14 cellular contexts compared by ENCODE assay signal in the genomic region with DNA sequence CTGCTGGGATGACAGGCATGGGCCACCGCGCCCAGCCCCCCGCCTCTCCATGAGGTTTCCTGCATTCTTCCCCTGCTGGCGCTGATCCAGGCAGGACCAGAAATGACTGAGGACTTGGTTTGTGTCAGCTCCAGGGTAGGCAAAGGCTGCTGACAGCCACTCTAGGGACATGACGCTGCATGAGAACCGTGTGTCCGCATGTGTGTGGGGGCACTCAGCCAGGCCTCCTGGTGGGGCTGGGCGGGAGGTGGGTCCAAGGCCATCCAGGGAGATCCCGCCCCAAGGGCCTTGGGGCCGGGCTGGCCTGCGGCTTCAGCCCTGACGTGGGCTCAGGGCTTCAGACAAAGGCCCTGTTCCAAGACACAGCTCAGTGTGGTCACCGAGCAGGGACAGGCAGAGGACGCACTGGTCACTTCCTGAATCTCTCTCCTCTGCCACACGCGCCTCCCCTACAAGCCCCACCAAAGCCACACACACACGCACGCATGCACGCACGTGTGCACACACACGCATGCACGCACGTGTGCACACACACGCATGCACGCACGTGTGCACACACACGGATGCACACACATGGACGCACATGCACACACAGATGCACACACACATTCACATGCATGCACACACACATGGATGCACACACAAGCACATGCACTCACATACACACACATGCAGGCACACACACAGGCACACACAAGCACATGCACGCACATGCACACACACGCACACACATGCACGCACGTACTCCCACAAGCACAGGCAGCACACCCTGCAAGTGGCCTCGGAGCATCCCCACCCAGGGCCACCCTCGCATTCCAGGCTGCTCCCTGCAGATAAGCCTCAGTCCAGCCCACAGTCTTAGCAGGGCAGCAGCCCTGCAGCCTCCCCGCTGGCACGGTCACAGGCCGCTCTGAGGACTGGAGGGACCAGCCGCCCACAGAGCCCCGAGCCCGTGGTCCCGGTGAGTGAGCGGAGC. TPM values are rescaled to one million over a fixed set of nuclear protein-coding genes. Genes with fewer than 3 reads are reported as not detected.
A peak's percentile ranks its signal among the peaks of the same experiment; 100 is the strongest.
DNase-seq lines count a peak whose midpoint lies in the region; ATAC-seq and TF ChIP-seq lines count a peak whose summit lies in the region.
"Had no signal": no experiment of that assay in that cellular context is flagged by ENCODE, and none has a peak within 500 bp of the region (broad histone marks: within the 10 kb centered on the region; RNA-seq: fewer than 3 reads in every experiment).

No MANE protein-coding gene starts in this region.

- TF ChIP-seq EP300 in suprapubic skin (IDR thresholded peaks at IDR 0.05) = no peak

- 60 to 71% methylated on average over 22 to 34 of the region's 42 CpGs for WGBS in lower leg skin, 2 donors
- 57% methylated on average over 10 of the region's 42 CpGs for WGBS in suprapubic skin

- H3K9me3 ChIP-seq in suprapubic skin = no peaks in the 10 kb centered on the region
- H3K9me3 ChIP-seq: esophagus squamous epithelium, vagina had no signal

- no peak for TF ChIP-seq CTCF in choroid plexus epithelial cell (conservative IDR thresholded peaks at IDR 0.05; ENCODE audit: low read depth, low read length)
- TF ChIP-seq CTCF in lower leg skin (IDR thresholded peaks at IDR 0.05) = no peak
- TF ChIP-seq CTCF in suprapubic skin (IDR thresholded peaks at IDR 0.05) = no peak

- intact Hi-C loops in Right ventricle myocardium inferior (cut with DNase I) = no loop called here
- intact Hi-C loops in cardiac septum (cut with DNase I) = no loop called here
- intact Hi-C loops in lower leg skin (cut with DNase I; ENCODE audit: low total_unique reads) = no loop called here

- no peak overlapping the region for H3K27ac ChIP-seq in suprapubic skin
- H3K27ac ChIP-seq: esophagus squamous epithelium, vagina had no signal

- ATAC-seq in Right ventricle myocardium inferior = peak; percentile 28
- ATAC-seq: HCT116 had no signal

- H3K36me3 ChIP-seq in suprapubic skin = peaks cover 12% of the 10 kb centered on the region
- H3K36me3 ChIP-seq: vagina had no signal

- H3K4me3 ChIP-seq in choroid plexus epithelial cell (ENCODE audit: low read depth, low read length) (no peak overlapping the region), lower leg skin (ENCODE audit: low read depth, poor library complexity, severe bottlenecking) (no peak overlapping the region), suprapubic skin (no peak overlapping the region)
- H3K4me3 ChIP-seq: esophagus squamous epithelium, vagina had no signal

- DNase-seq in Right ventricle myocardium inferior (ENCODE audit: missing footprints) (peak; percentile 85), cardiac septum (ENCODE audit: low spot score) (no peak), choroid plexus epithelial cell (ENCODE audit: low read depth) (peak; percentile 33), lower leg skin (ENCODE audit: low spot score in 2 of 2) (peak; percentile 39 to 87), AG08395 (ENCODE audit: low spot score) (no peak), suprapubic skin (ENCODE audit: low spot score in 2 of 2) (no peak)
- no peak for DNase-seq in activated CD4-positive, CD25-positive, alpha-beta regulatory T cell (lab: John Stamatoyannopoulos, UW)
- no peak for DNase-seq in stimulated activated CD8-positive, alpha-beta memory T cell treated with anti-CD3 and anti-CD28 coated beads, Interleukin-4, amount 100 ng/mL, for 48 hours
- DNase-seq: esophagus squamous epithelium, NCI-H1105 treated with DMSO at 0.1 percent for 48 hours, NCI-H446 had no signal

- no peaks in the 10 kb centered on the region for H3K27me3 ChIP-seq in suprapubic skin
- H3K27me3 ChIP-seq: esophagus squamous epithelium, vagina had no signal

- TF ChIP-seq POLR2A in lower leg skin (IDR thresholded peaks at IDR 0.05) (no peak), suprapubic skin (IDR thresholded peaks at IDR 0.05) (no peak)

- peaks cover 57% of the 10 kb centered on the region for H3K4me1 ChIP-seq in suprapubic skin

RNA-seq across cellular contexts. Expression of a gene that starts 5.3 kb away (rescaled TPM):
- 30.7 TPM for total RNA-seq in Right ventricle myocardium inferior
- 19.8 TPM for total RNA-seq in cardiac septum
- 10 to 100 TPM; 13.7 to 26.0 (median 26.0) TPM for total RNA-seq in lower leg skin
- total RNA-seq in suprapubic skin = 10 to 100 TPM in 3 of 4 donors, 1 to 10 TPM in 1; 7.6 to 26.6 (median 18.8) TPM

RNA-seq across cellular contexts. Expression of a gene that starts 35.0 kb away (rescaled TPM):
- 18.9 TPM for total RNA-seq in Right ventricle myocardium inferior
- 17.7 TPM for total RNA-seq in cardiac septum
- total RNA-seq in lower leg skin = 10 to 100 TPM; 23.1 to 40.0 (median 34.1) TPM
- total RNA-seq in suprapubic skin = 10 to 100 TPM; 28.1 to 86.1 (median 35.2) TPM

RNA-seq across cellular contexts. Expression of a gene that starts 39.4 kb away (rescaled TPM):
- total RNA-seq in Right ventricle myocardium inferior (not detected), cardiac septum (not detected), lower leg skin (not detected), suprapubic skin (not detected)
- total RNA-seq: activated T-helper 2 cell treated with anti-CD3 and anti-CD28 coated beads, Interferon-gamma antibody, Interleukin-2, Interleukin-4, amounts not matched to agents 10 μg/mL and 5 μg/mL and 100 μg/mL, durations not matched to agents 14 hours and 24 hours and 36 hours; esophagus squamous epithelium; vagina had no signal

RNA-seq across cellular contexts. Expression of a gene that starts 53.3 kb away (rescaled TPM):
- total RNA-seq in Right ventricle myocardium inferior (49.5 TPM), cardiac septum (39.8 TPM), lower leg skin (100 to 1,000 TPM in 1 of 4 donors, 10 to 100 TPM in 3; 46.3 to 140 (median 72.4) TPM), suprapubic skin (100 to 1,000 TPM in 2 of 4 donors, 10 to 100 TPM in 2; 61.1 to 134 (median 100) TPM)

Comparison
In these comparisons a context has a peak if more than half of its experiments do, and no peak if none do; other contexts are left out.
1. DNase-seq: peak in Right ventricle myocardium inferior (single experiment), choroid plexus epithelial cell (single experiment) and lower leg skin (2 of 2); none in cardiac septum (single experiment), AG08395 (single experiment), activated CD4-positive, CD25-positive, alpha-beta regulatory T cell (0 of 4), suprapubic skin (0 of 2) and stimulated activated CD8-positive, alpha-beta memory T cell treated with anti-CD3 and anti-CD28 coated beads, Interleukin-4, amount 100 ng/mL, for 48 hours (single experiment).